In genomic region chr16:3690991-3691720, GRCh38 we compare ENCODE assay signal across 8 cellular contexts. TPM values are rescaled to one million over a fixed set of nuclear protein-coding genes. Genes with fewer than 3 reads are reported as not detected.
DNase-seq lines count a peak whose midpoint lies in the region; ATAC-seq and TF ChIP-seq lines count a peak whose summit lies in the region.

No MANE protein-coding gene starts in this region.

- no peak for TF ChIP-seq POLR2A in upper lobe of left lung (IDR thresholded peaks at IDR 0.05)
- no peak for TF ChIP-seq POLR2A in spleen (IDR thresholded peaks at IDR 0.05)

- no peak for DNase-seq in activated CD8-positive, alpha-beta memory T cell treated with anti-CD3 and anti-CD28 coated beads, Interleukin-2, amount 10 ng/mL, durations not matched to agents 7 days and 5 days
- no peak for DNase-seq in activated CD8-positive, alpha-beta memory T cell treated with anti-CD3 and anti-CD28 coated beads, Interleukin-2, amount 50 U/mL, for 4 hours
- no peak for DNase-seq in central memory CD8-positive, alpha-beta T cell (ENCODE audit: low spot score in 2 of 2)
- DNase-seq in memory B cell (ENCODE audit: low spot score in 2 of 2): no peak
- no peak for DNase-seq in upper lobe of left lung
- DNase-seq in spleen: no peak
- DNase-seq in cerebellar nuclear complex (lab: John Stamatoyannopoulos, UW): no peak

- no peaks in the 10 kb centered on the region for H3K27me3 Mint-ChIP-seq in activated CD8-positive, alpha-beta memory T cell treated with anti-CD3 and anti-CD28 coated beads, Interleukin-2, amount 10 ng/mL, durations not matched to agents 7 days and 5 days
- H3K27me3 Mint-ChIP-seq in central memory CD8-positive, alpha-beta T cell: no peaks in the 10 kb centered on the region
- H3K27me3 Mint-ChIP-seq in memory B cell: no peaks in the 10 kb centered on the region

- H3K36me3 ChIP-seq in upper lobe of left lung (peaks cover 0 to 25% (median 6%) of the 10 kb centered on the region in 4 donors), spleen (peaks cover 0 to 51% (median 14%) of the 10 kb centered on the region in 6 donors)

- H3K4me3 ChIP-seq in upper lobe of left lung (peak overlapping the region in 3 of 4 donors; percentile 20 to 41 (median 40)), spleen (peak overlapping the region in 1 of 8 donors; percentile 52)

- ATAC-seq in activated CD8-positive, alpha-beta memory T cell treated with anti-CD3 and anti-CD28 coated beads, Interleukin-2, amount 10 ng/mL, durations not matched to agents 7 days and 5 days: no peak
- no peak for ATAC-seq in central memory CD8-positive, alpha-beta T cell (replicated peaks; ENCODE audit: extremely low read depth, poor library complexity, severe bottlenecking)
- ATAC-seq in memory B cell (ENCODE audit: low read depth): no peak
- ATAC-seq in upper lobe of left lung (ENCODE audit: low FRiP score in 2 of 2): peak in 1 of 2 donors; percentile 60
- ATAC-seq in HG03108 (IDR thresholded peaks at IDR 0.05; ENCODE audit: unreplicated experiment): no peak

- H3K4me1 Mint-ChIP-seq in activated CD8-positive, alpha-beta memory T cell treated with anti-CD3 and anti-CD28 coated beads, Interleukin-2, amount 10 ng/mL, durations not matched to agents 7 days and 5 days: peaks cover 8% of the 10 kb centered on the region
- peaks cover 11% of the 10 kb centered on the region for H3K4me1 Mint-ChIP-seq in central memory CD8-positive, alpha-beta T cell
- H3K4me1 Mint-ChIP-seq in memory B cell: peaks cover 8% of the 10 kb centered on the region

- no peaks in the 10 kb centered on the region for H3K9me3 ChIP-seq in upper lobe of left lung
- no peaks in the 10 kb centered on the region for H3K9me3 ChIP-seq in spleen

- peaks cover 7% of the 10 kb centered on the region for H3K36me3 Mint-ChIP-seq in activated CD8-positive, alpha-beta memory T cell treated with anti-CD3 and anti-CD28 coated beads, Interleukin-2, amount 10 ng/mL, durations not matched to agents 7 days and 5 days
- H3K36me3 Mint-ChIP-seq in central memory CD8-positive, alpha-beta T cell (ENCODE audit: insufficient read depth): peaks cover 4% of the 10 kb centered on the region
- H3K36me3 Mint-ChIP-seq in memory B cell: peaks cover 12% of the 10 kb centered on the region

- no peak overlapping the region for H3K4me3 Mint-ChIP-seq in activated CD8-positive, alpha-beta memory T cell treated with anti-CD3 and anti-CD28 coated beads, Interleukin-2, amount 10 ng/mL, durations not matched to agents 7 days and 5 days
- H3K4me3 Mint-ChIP-seq in central memory CD8-positive, alpha-beta T cell: peak overlapping the region; percentile 56
- peak overlapping the region; percentile 45 for H3K4me3 Mint-ChIP-seq in memory B cell

- no peaks in the 10 kb centered on the region for H3K27me3 ChIP-seq in upper lobe of left lung
- H3K27me3 ChIP-seq in spleen (replicated peaks in 1 of 7): no peaks in the 10 kb centered on the region

- peaks cover 6 to 19% (median 7%) of the 10 kb centered on the region in 4 donors for H3K4me1 ChIP-seq in upper lobe of left lung
- H3K4me1 ChIP-seq in spleen: peaks cover 0 to 21% (median 13%) of the 10 kb centered on the region in 6 donors

- TF ChIP-seq EP300 in upper lobe of left lung (IDR thresholded peaks at IDR 0.05): no peak

- 82 to 85% methylated on average over 19 of the region's 19 CpGs for WGBS in upper lobe of left lung, 2 donors
- 83 to 87% (median 85%) methylated on average over 19 of the region's 19 CpGs for WGBS in spleen, 5 donors

- CTCF ChIA-PET in activated CD8-positive, alpha-beta memory T cell treated with anti-CD3 and anti-CD28 coated beads, Interleukin-2, amount 10 ng/mL, durations not matched to agents 7 days and 5 days (lab: Charles Lee): interaction anchor here (0.6 to 2.3 kb wide), 11 partner anchors 9 to 563 kb away, joined by 3 to 13 read pairs (median 4); no protein-coding TSS in a partner anchor

- H3K27ac ChIP-seq in upper lobe of left lung: peak overlapping the region in 1 of 4 donors; percentile 67
- H3K27ac ChIP-seq in spleen: peak overlapping the region in 2 of 8 donors; percentile 24

- intact Hi-C loops in spleen (cut with DNase I; ENCODE audit: low total_unique reads): loop anchor here (10.0 kb wide), 1 partner anchor 184 kb away; no protein-coding TSS in a partner anchor

- H3K27ac Mint-ChIP-seq in activated CD8-positive, alpha-beta memory T cell treated with anti-CD3 and anti-CD28 coated beads, Interleukin-2, amount 10 ng/mL, durations not matched to agents 7 days and 5 days: peak overlapping the region; percentile 63
- H3K27ac Mint-ChIP-seq in central memory CD8-positive, alpha-beta T cell (ENCODE audit: low read depth): no peak overlapping the region
- no peak overlapping the region for H3K27ac Mint-ChIP-seq in memory B cell

- H3K9me3 Mint-ChIP-seq in activated CD8-positive, alpha-beta memory T cell treated with anti-CD3 and anti-CD28 coated beads, Interleukin-2, amount 10 ng/mL, durations not matched to agents 7 days and 5 days (ENCODE audit: low read depth): no peaks in the 10 kb centered on the region
- no peaks in the 10 kb centered on the region for H3K9me3 Mint-ChIP-seq in central memory CD8-positive, alpha-beta T cell
- no peaks in the 10 kb centered on the region for H3K9me3 Mint-ChIP-seq in memory B cell

- no peak for TF ChIP-seq CTCF in upper lobe of left lung (IDR thresholded peaks at IDR 0.05)
- no peak for TF ChIP-seq CTCF in spleen (IDR thresholded peaks at IDR 0.05 in 8 of 11, conservative IDR thresholded peaks at IDR 0.05 in 3 of 11)

RNA-seq across cellular contexts. Expression of gene TRAP1, which starts 26.2 kb away (rescaled TPM):
- 100 to 1,000 TPM; 147 to 193 TPM for total RNA-seq in activated CD8-positive, alpha-beta memory T cell treated with anti-CD3 and anti-CD28 coated beads, Interleukin-2, amount 10 ng/mL, durations not matched to agents 7 days and 5 days
- total RNA-seq in upper lobe of left lung (10 to 100 TPM; 48.0 to 81.7 (median 55.0) TPM), spleen (10 to 100 TPM; 33.7 to 77.5 (median 53.7) TPM)
- 10 to 100 TPM; 43.4 to 97.1 (median 49.8) TPM for polyA plus RNA-seq in spleen

RNA-seq across cellular contexts. Expression of gene DNASE1, which starts 36.7 kb away (rescaled TPM):
- 10 to 100 TPM; 33.8 to 53.4 TPM for total RNA-seq in activated CD8-positive, alpha-beta memory T cell treated with anti-CD3 and anti-CD28 coated beads, Interleukin-2, amount 10 ng/mL, durations not matched to agents 7 days and 5 days
- 10 to 100 TPM in 4 of 6 donors, 1 to 10 TPM in 2; 6.4 to 34.6 (median 18.7) TPM for total RNA-seq in upper lobe of left lung
- total RNA-seq in spleen: 10 to 100 TPM; 23.9 to 51.9 (median 26.7) TPM
- polyA plus RNA-seq in spleen: 10 to 100 TPM in 1 of 3 donors, 1 to 10 TPM in 2; 6.1 to 16.9 (median 8.2) TPM
